19 cellular contexts compared by ENCODE assay signal in the genomic region with DNA sequence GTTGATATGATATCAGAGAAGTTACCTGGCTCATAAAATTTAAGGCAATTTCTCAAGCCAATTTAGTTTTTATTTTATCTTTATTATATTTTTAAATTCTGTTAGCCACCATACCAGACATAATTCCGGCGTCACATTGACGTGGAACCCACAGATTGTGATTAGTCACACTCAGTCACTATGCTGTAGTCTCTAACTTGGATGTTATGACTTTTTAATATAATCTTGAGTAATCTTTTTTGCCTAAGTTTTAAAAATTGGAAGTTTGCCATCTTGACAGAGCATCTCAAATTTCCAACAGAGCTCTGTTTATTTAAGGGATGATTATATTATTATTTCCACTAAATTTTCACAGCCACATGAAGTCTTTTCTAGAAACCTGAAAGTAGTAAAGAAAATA. TPM values are rescaled to one million over a fixed set of nuclear protein-coding genes. Genes with fewer than 3 reads are reported as not detected.
"Had no signal": no experiment of that assay in that cellular context is flagged by ENCODE, and none has a peak within 500 bp of the region (broad histone marks: within the 10 kb centered on the region; RNA-seq: fewer than 3 reads in every experiment).

No MANE protein-coding gene starts in this region.

- H3K4me1 Mint-ChIP-seq: activated CD4-positive, alpha-beta memory T cell treated with anti-CD3 and anti-CD28 coated beads, Interleukin-2, amount 10 ng/mL, durations not matched to agents 7 days and 5 days had no signal

- H3K27me3 ChIP-seq: ascending aorta, gastrocnemius medialis, upper lobe of left lung had no signal

- H3K4me3 ChIP-seq: ascending aorta, gastrocnemius medialis, suprapubic skin, upper lobe of left lung had no signal

- H3K27ac Mint-ChIP-seq: activated CD4-positive, alpha-beta memory T cell treated with anti-CD3 and anti-CD28 coated beads, Interleukin-2, amount 10 ng/mL, durations not matched to agents 7 days and 5 days; activated T-cell treated with anti-CD3 and anti-CD28 coated beads, Interleukin-2, amount 50 U/mL, for 72 hours; dendritic cell treated with granulocyte-macrophage colony-stimulating factor and Interleukin-4, amounts not matched to agents 40 ng/mL and 50 ng/mL, for 4 days had no signal

- ATAC-seq: activated T-cell treated with anti-CD3 and anti-CD28 coated beads, Interleukin-2, amount 50 U/mL, for 72 hours; gastrocnemius medialis; left ventricle myocardium superior; sciatic nerve had no signal

- H3K4me1 ChIP-seq: ascending aorta, gastrocnemius medialis, suprapubic skin, upper lobe of left lung had no signal

- H3K9me3 Mint-ChIP-seq: activated CD4-positive, alpha-beta memory T cell treated with anti-CD3 and anti-CD28 coated beads, Interleukin-2, amount 10 ng/mL, durations not matched to agents 7 days and 5 days; activated T-cell treated with anti-CD3 and anti-CD28 coated beads, Interleukin-2, amount 50 U/mL, for 72 hours had no signal

- DNase-seq: activated CD4-positive, alpha-beta memory T cell treated with anti-CD3 and anti-CD28 coated beads, Interleukin-2, amount 10 ng/mL, durations not matched to agents 7 days and 5 days; activated CD4-positive, alpha-beta T cell treated with anti-CD3 and anti-CD28 coated beads for 1 hour; activated CD8-positive, alpha-beta memory T cell treated with anti-CD3 and anti-CD28 coated beads, Interleukin-2, amount 50 U/mL, for 4 hours; activated naive CD4-positive, alpha-beta T cell; activated T-cell treated with anti-CD3 and anti-CD28 coated beads, Interleukin-2, amount 50 U/mL, for 72 hours; caudate nucleus; erythroblast; gastrocnemius medialis; left ventricle myocardium superior; stimulated activated CD4-positive, alpha-beta T cell treated with anti-CD3 and anti-CD28 coated beads, Interleukin-12 subunit alpha, Interleukin-12 subunit beta, amount 100 ng/mL, for 4 hours; stimulated activated naive CD4-positive, alpha-beta T cell; T-helper 9 cell; upper lobe of left lung had no signal

- H3K4me3 Mint-ChIP-seq: activated CD4-positive, alpha-beta memory T cell treated with anti-CD3 and anti-CD28 coated beads, Interleukin-2, amount 10 ng/mL, durations not matched to agents 7 days and 5 days; activated T-cell treated with anti-CD3 and anti-CD28 coated beads, Interleukin-2, amount 50 U/mL, for 72 hours; dendritic cell treated with granulocyte-macrophage colony-stimulating factor and Interleukin-4, amounts not matched to agents 40 ng/mL and 50 ng/mL, for 4 days had no signal

- H3K27ac ChIP-seq: ascending aorta, gastrocnemius medialis, suprapubic skin, upper lobe of left lung had no signal

- H3K9me3 ChIP-seq: ascending aorta, gastrocnemius medialis, suprapubic skin, upper lobe of left lung had no signal

- H3K36me3 ChIP-seq: ascending aorta, gastrocnemius medialis, suprapubic skin, upper lobe of left lung had no signal

RNA-seq across cellular contexts. Expression of a gene that starts 9.7 kb away (rescaled TPM):
- total RNA-seq: activated CD4-positive, alpha-beta memory T cell treated with anti-CD3 and anti-CD28 coated beads, Interleukin-2, amount 10 ng/mL, durations not matched to agents 7 days and 5 days; ascending aorta; osteocyte; pulmonary artery endothelial cell had no signal
